In the genomic region with DNA sequence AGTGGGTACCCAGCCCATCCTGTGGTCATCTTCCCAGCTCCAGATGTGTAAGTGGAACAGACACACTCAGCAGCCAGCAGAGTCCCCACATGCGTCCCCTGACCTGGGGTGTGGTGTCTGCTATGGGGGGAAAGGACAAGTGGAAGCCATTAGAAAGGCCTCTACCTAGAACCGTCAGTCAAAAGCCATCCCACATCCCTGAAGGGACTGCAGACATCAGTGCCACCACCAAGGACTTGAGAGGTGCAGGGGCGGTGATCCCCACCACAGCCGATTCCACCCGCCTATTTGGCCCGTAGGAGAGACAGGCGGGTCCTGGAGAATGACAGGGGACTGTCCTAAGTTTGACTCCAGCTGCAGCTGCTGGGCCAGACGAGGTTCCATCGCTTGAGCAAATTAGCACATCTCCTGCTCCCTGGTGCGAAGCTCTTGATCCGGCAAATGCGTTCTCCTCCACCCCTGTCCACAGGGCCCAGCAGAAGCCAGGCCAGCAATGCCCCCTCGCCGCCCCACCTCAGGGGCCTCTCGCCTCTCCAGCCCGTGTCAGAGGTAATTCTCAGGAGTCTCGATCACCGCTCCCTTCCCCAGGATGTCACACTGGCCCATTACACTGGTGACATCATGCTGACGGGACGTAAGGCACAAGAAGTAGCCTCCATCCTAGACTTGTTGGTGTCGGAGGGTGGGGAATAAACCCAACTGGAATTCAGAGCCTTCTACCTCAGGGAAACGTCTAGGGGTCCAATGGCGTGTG, we compare ENCODE assay signal across 3 cellular contexts. TPM values are rescaled to one million over a fixed set of nuclear protein-coding genes. Genes with fewer than 3 reads are reported as not detected.
"Had no signal": no experiment of that assay in that cellular context is flagged by ENCODE, and none has a peak within 500 bp of the region (broad histone marks: within the 10 kb centered on the region; RNA-seq: fewer than 3 reads in every experiment).

No MANE protein-coding gene starts in this region.

RNA-seq across cellular contexts. Expression of a gene that starts 33.8 kb away (rescaled TPM):
- total RNA-seq: mammary epithelial cell, pulmonary artery endothelial cell, renal cortical epithelial cell had no signal
